In genomic region chr2:2456721-2457120, GRCh38 we compare ENCODE assay signal across 21 cellular contexts.
"Had no signal": no experiment of that assay in that cellular context is flagged by ENCODE, and none has a peak within 500 bp of the region (broad histone marks: within the 10 kb centered on the region; RNA-seq: fewer than 3 reads in every experiment).

No MANE protein-coding gene starts in this region.

- DNase-seq: activated CD8-positive, alpha-beta T cell treated with anti-CD3 and anti-CD28 coated beads for 36 hours; activated naive CD4-positive, alpha-beta T cell treated with Interleukin-2 at 50 U/mL for 16 hours; activated T-cell treated with anti-CD3 and anti-CD28 coated beads, Interleukin-2, amount 50 U/mL, for 24 hours; amniotic stem cell; brain microvascular endothelial cell; central memory CD4-positive, alpha-beta T cell; dorsolateral prefrontal cortex; erythroblast; heart right ventricle; kidney glomerular epithelial cell; left ventricle myocardium inferior; mammary epithelial cell; nephron progenitor cell; nucleus accumbens; posterior cingulate gyrus; retina; stimulated activated naive CD8-positive, alpha-beta T cell treated with anti-CD3 and anti-CD28 coated beads, Interleukin-15, amount 100 ng/mL, for 72 hours; transverse colon; uterus had no signal

- H3K4me3 ChIP-seq: dorsolateral prefrontal cortex, heart right ventricle, left ventricle myocardium inferior, skin epidermis, suprapubic skin, transverse colon, uterus had no signal

- H3K27me3 ChIP-seq: brain microvascular endothelial cell, suprapubic skin, transverse colon, uterus had no signal

- H3K36me3 ChIP-seq: brain microvascular endothelial cell, heart right ventricle, left ventricle myocardium inferior, suprapubic skin, transverse colon, uterus had no signal

- H3K9me3 ChIP-seq: heart right ventricle, left ventricle myocardium inferior, suprapubic skin, transverse colon, uterus had no signal

- H3K27ac ChIP-seq: brain microvascular endothelial cell, dorsolateral prefrontal cortex, heart right ventricle, left ventricle myocardium inferior, skin epidermis, suprapubic skin, transverse colon, uterus had no signal

- ATAC-seq: activated CD8-positive, alpha-beta T cell treated with anti-CD3 and anti-CD28 coated beads for 36 hours; heart right ventricle; stimulated activated naive CD8-positive, alpha-beta T cell treated with anti-CD3 and anti-CD28 coated beads, Interleukin-15, amount 100 ng/mL, for 72 hours had no signal

- H3K4me1 ChIP-seq: heart right ventricle, left ventricle myocardium inferior, suprapubic skin, transverse colon, uterus had no signal
